ENCODE assay signal across 8 cellular contexts in genomic region chr11:116691779-116692178, GRCh38.
DNase-seq lines count a peak whose midpoint lies in the region; ATAC-seq lines count a peak whose summit lies in the region.

No MANE protein-coding gene starts in this region.

- DNase-seq in CD1c-positive myeloid dendritic cell (ENCODE audit: extremely low spot score), result peak; percentile 41
- peak; percentile 14 for DNase-seq in NCI-H2029 (lab: John Stamatoyannopoulos, UW)
- DNase-seq in activated CD4-positive, CD25-positive, alpha-beta regulatory T cell treated with anti-CD3 and anti-CD28 coated beads, Interleukin-2, amount 50 U/mL, for 72 hours, result peak; percentile 62
- DNase-seq in cerebellum (ENCODE audit: low spot score), result peak; percentile 74
- peak; percentile 54 for DNase-seq in medulla oblongata (ENCODE audit: extremely low spot score)
- peak; percentile 42 to 49 for DNase-seq in stimulated activated CD8-positive, alpha-beta memory T cell treated with anti-CD3 and anti-CD28 coated beads, Interleukin-2, amount 100 ng/mL, for 48 hours (ENCODE audit: low read depth in 2 of 2)

- ATAC-seq in GM21423 (IDR thresholded peaks at IDR 0.05; ENCODE audit: unreplicated experiment) (peak; percentile 69), HG02938 (IDR thresholded peaks at IDR 0.05; ENCODE audit: unreplicated experiment) (no peak)

Comparison
In these comparisons a context has a peak if more than half of its experiments do, and no peak if none do; other contexts are left out.
1. DNase-seq: peak in every context shown above with its lines; median percentile 74 in cerebellum; 62 in activated CD4-positive, CD25-positive, alpha-beta regulatory T cell treated with anti-CD3 and anti-CD28 coated beads, Interleukin-2, amount 50 U/mL, for 72 hours; 54 in medulla oblongata; 46 in stimulated activated CD8-positive, alpha-beta memory T cell treated with anti-CD3 and anti-CD28 coated beads, Interleukin-2, amount 100 ng/mL, for 48 hours; 41 in CD1c-positive myeloid dendritic cell; 14 in NCI-H2029.